In genomic region chr6:7086488-7086887, GRCh38 we compare ENCODE assay signal across 8 cellular contexts. TPM values are rescaled to one million over a fixed set of nuclear protein-coding genes. Genes with fewer than 3 reads are reported as not detected.
DNase-seq lines count a peak whose midpoint lies in the region; ATAC-seq, FAIRE-seq and TF ChIP-seq lines count a peak whose summit lies in the region.

No MANE protein-coding gene starts in this region.

- no peak for TF ChIP-seq POLR2A in HepG2 (IDR thresholded peaks at IDR 0.05; ENCODE audit: insufficient read depth in 1 of 2, low read depth in 2 of 2, low read length in 2 of 2)

- 59% methylated on average over 9 of the region's 9 CpGs for WGBS in liver
- 71% methylated on average over 9 of the region's 9 CpGs for WGBS in HepG2 (ENCODE audit: low lambda C conversion rate)

- FAIRE-seq in HepG2 (lab: Jason Lieb, UNC) = no peak

- no peaks in the 10 kb centered on the region for H4K20me1 ChIP-seq in HepG2 (ENCODE audit: insufficient read depth, low read length)

- H3K79me2 ChIP-seq in HepG2 (ENCODE audit: insufficient read depth, low read length) = no peaks in the 10 kb centered on the region

- TF ChIP-seq EP300 in HepG2 (IDR thresholded peaks at IDR 0.05; ENCODE audit: low read depth in 2 of 2, low read length in 2 of 2) (no peak), HepG2 (CRISPR knock-in tag; IDR thresholded peaks at IDR 0.05; ENCODE audit: borderline replicate concordance) (no peak)

- peak overlapping the region; percentile 17 to 19 for H3K27ac ChIP-seq in liver (ENCODE audit: low read depth in 1 of 2, low read length in 2 of 2)
- H3K27ac ChIP-seq in HepG2 (ENCODE audit: extremely low read length, insufficient read depth, low read length) = no peak overlapping the region

- H3K9ac ChIP-seq in liver (ENCODE audit: low read depth in 1 of 2, low read length in 2 of 2) = peak overlapping the region; percentile 2 to 72
- H3K9ac ChIP-seq in HepG2 (ENCODE audit: insufficient read depth, low read depth, low read length) = no peak overlapping the region

- POLR2A ChIA-PET in HepG2 (lab: Yijun Ruan, JAX) = no interaction called here

- H2AFZ ChIP-seq in HepG2 (ENCODE audit: low read length) = no peak overlapping the region

- BruUV-seq in HepG2 (replicated peaks; lab: Mats Ljungman, UMichigan) = no TSS peak

- H3K9me3 ChIP-seq in liver (ENCODE audit: control insufficient read depth in 4 of 4, low read length in 3 of 4) = no peaks in the 10 kb centered on the region
- no peaks in the 10 kb centered on the region for H3K9me3 ChIP-seq in HepG2 (ENCODE audit: low read length)

- TF ChIP-seq RAD21 in liver (IDR thresholded peaks at IDR 0.05) (peak; percentile 25 to 43), HepG2 (CRISPR knock-in tag; IDR thresholded peaks at IDR 0.05) (no peak)

- in situ Hi-C loops in HepG2 (cut with HindIII; ENCODE audit: extremely low pct_ligation_motif_present, low pct_unique_long_range_greater_than_20kb) = no loop called here

- TF ChIP-seq CTCF in liver (IDR thresholded peaks at IDR 0.05; ENCODE audit: low read depth, low read length, missing input control) (no peak), HepG2 (CRISPR knock-in tag; IDR thresholded peaks at IDR 0.05) (no peak), fibroblast of mammary gland (conservative IDR thresholded peaks at IDR 0.05; ENCODE audit: control insufficient read depth, insufficient read depth, low read depth, low read length) (peak; percentile 22)

- CTCF ChIA-PET in HepG2 (lab: Yijun Ruan, JAX; ENCODE audit: low intra/inter-chr PET ratio, low total read pairs) = no interaction called here

- no peak overlapping the region for H3K4me3 ChIP-seq in liver (ENCODE audit: low read depth in 1 of 3, low read length in 3 of 3)
- no peak overlapping the region for H3K4me3 ChIP-seq in HepG2 (replicated peaks in 1 of 3; ENCODE audit: insufficient read depth in 1 of 3, low read depth in 2 of 3, low read length in 3 of 3)
- H3K4me3 ChIP-seq in fibroblast of mammary gland (ENCODE audit: control insufficient read depth, low read depth, low read length) = peak overlapping the region; percentile 40
- H3K4me3 ChIP-seq in skeletal muscle cell (ENCODE audit: low read depth, low read length) = peak overlapping the region; percentile 27

- H3K4me1 ChIP-seq in liver (ENCODE audit: control insufficient read depth in 4 of 4, insufficient read depth in 4 of 4, low read length in 3 of 4) = peaks cover 0 to 9% (median 6%) of the 10 kb centered on the region in 4 donors
- peaks cover 13% of the 10 kb centered on the region for H3K4me1 ChIP-seq in HepG2 (ENCODE audit: insufficient read depth, low read length)

- no peak overlapping the region for H3K4me2 ChIP-seq in HepG2 (ENCODE audit: low read depth, low read length)

- DNase-seq in HepG2 (ENCODE audit: low spot score) = no peak
- DNase-seq in activated CD4-positive, alpha-beta T cell treated with anti-CD3 and anti-CD28 coated beads for 4 hours = peak; percentile 27 to 38
- peak; percentile 55 for DNase-seq in fibroblast of mammary gland (ENCODE audit: low read depth)
- no peak for DNase-seq in skeletal muscle cell (ENCODE audit: low read depth)
- DNase-seq in ecto neural progenitor cell (ENCODE audit: low spot score) = no peak
- DNase-seq in 8988T = no peak

- H3K27me3 ChIP-seq in liver (ENCODE audit: control insufficient read depth in 4 of 4, insufficient read depth in 4 of 4, low read length in 3 of 4) (no peaks in the 10 kb centered on the region), HepG2 (ENCODE audit: control insufficient read depth in 1 of 2, insufficient read depth in 2 of 2, low read length in 2 of 2) (peaks cover 0 to 11% of the 10 kb centered on the region in 2 experiments; a peak in 1 of 5 replicates)

- no peaks in the 10 kb centered on the region for H3K36me3 ChIP-seq in liver (ENCODE audit: control insufficient read depth in 4 of 4, insufficient read depth in 3 of 4, low read depth in 1 of 4, low read length in 3 of 4)
- H3K36me3 ChIP-seq in HepG2 (replicated peaks in 1 of 2; ENCODE audit: control insufficient read depth in 1 of 2, insufficient read depth in 2 of 2, low read length in 2 of 2) = no peaks in the 10 kb centered on the region

- intact Hi-C loops in HepG2 (cut with micrococcal nuclease; ENCODE audit: unreplicated experiment) = no loop called here

- no peak for ATAC-seq in HepG2
- ATAC-seq in HG03175 (IDR thresholded peaks at IDR 0.05; ENCODE audit: unreplicated experiment) = peak; percentile 57

TF ChIP-seq in liver, 16 proteins besides CTCF, POLR2A, EP300 and RAD21:
- TF ChIP-seq TAF1 (conservative IDR thresholded peaks at IDR 0.05) (no peak), YY1 (IDR thresholded peaks at IDR 0.05) (no peak), NR2F2 (IDR thresholded peaks at IDR 0.05) (no peak), FOXA2 (IDR thresholded peaks at IDR 0.05) (no peak), RXRA (IDR thresholded peaks at IDR 0.05) (no peak)

TF ChIP-seq in HepG2, 621 proteins besides CTCF, POLR2A, EP300 and RAD21:
- TF ChIP-seq ZNF563 (CRISPR knock-in tag; IDR thresholded peaks at IDR 0.05) (no peak), ZNF414 (CRISPR knock-in tag; IDR thresholded peaks at IDR 0.05) (no peak)

RNA-seq across cellular contexts. Expression of gene RREB1, which starts 21.3 kb away (rescaled TPM):
- 10 to 100 TPM; 22.8 to 28.9 TPM for total RNA-seq in liver
- 10 to 100 TPM; 10.1 to 11.8 TPM for polyA plus RNA-seq in liver
- 23.2 and 23.4 TPM in 2 replicates for total RNA-seq in HepG2 (2016; rRNA removed; fragmentation: Illumina TruSeq; extraction: Trizol)
- total RNA-seq in HepG2 (2016; cell fraction: cytosol; rRNA removed; fragmentation: Illumina TruSeq; extraction: Trizol; ENCODE audit: low read depth) = 62.4 and 75.9 TPM in 2 replicates
- 21.2 and 23.3 TPM in 2 replicates for total RNA-seq in HepG2 (2016; cell fraction: insoluble cytoplasmic fraction; rRNA removed; fragmentation: Illumina TruSeq; extraction: Trizol)
- total RNA-seq in HepG2 (2016; cell fraction: membrane; rRNA removed; fragmentation: Illumina TruSeq; extraction: Trizol) = 33.9 and 40.6 TPM in 2 replicates
- 50.2 and 60.1 TPM in 2 replicates for total RNA-seq in HepG2 (2016; cell fraction: nucleus; rRNA removed; fragmentation: Illumina TruSeq; extraction: Trizol)
- polyA plus RNA-seq in HepG2 (2011; rRNA removed) = 6.1 and 6.2 TPM in 2 replicates
- polyA plus RNA-seq in HepG2 (2011; cell fraction: cytosol; rRNA removed) = 3.7 and 4.4 TPM in 2 replicates
- polyA plus RNA-seq in HepG2 (2011; cell fraction: nucleus; rRNA removed) = 24.2 and 27.1 TPM in 2 replicates
- 19.5 and 19.9 TPM in 2 replicates for polyA plus RNA-seq in HepG2 (2012)
- polyA plus RNA-seq in HepG2 (2016; cell fraction: cytosol; fragmentation: Illumina TruSeq; extraction: Trizol; ENCODE audit: low read depth) = 0.71 and 1.1 TPM in 2 replicates
- polyA plus RNA-seq in HepG2 (2016; cell fraction: insoluble cytoplasmic fraction; fragmentation: Illumina TruSeq; extraction: Trizol; ENCODE audit: low read depth) = 12.3 and 15.5 TPM in 2 replicates
- 1.6 and 2.2 TPM in 2 replicates for polyA plus RNA-seq in HepG2 (2016; cell fraction: membrane; fragmentation: Illumina TruSeq; extraction: Trizol; ENCODE audit: low read depth)
- polyA plus RNA-seq in HepG2 (2016; cell fraction: nucleus; fragmentation: Illumina TruSeq; extraction: Trizol; ENCODE audit: insufficient read depth, low read depth) = 45.7 and 47.4 TPM in 2 replicates
- polyA minus RNA-seq in HepG2 (2011; rRNA and poly(A)+ RNA removed; ENCODE audit: low replicate concordance) = 33.6 and 65.0 TPM in 2 replicates
- polyA minus RNA-seq in HepG2 (2011; cell fraction: cytosol; rRNA and poly(A)+ RNA removed) = 27.1 and 37.4 TPM in 2 replicates
- polyA minus RNA-seq in HepG2 (2011; cell fraction: nucleus; rRNA and poly(A)+ RNA removed) = 65.6 and 67.6 TPM in 2 replicates

Comparison
In these comparisons a context has a peak if more than half of its experiments do, and no peak if none do; other contexts are left out.
1. H3K4me3 ChIP-seq: peak in fibroblast of mammary gland (single experiment) and skeletal muscle cell (single experiment); none in liver (0 of 3) and HepG2 (0 of 3).
2. DNase-seq: peak in activated CD4-positive, alpha-beta T cell treated with anti-CD3 and anti-CD28 coated beads for 4 hours (2 of 2) and fibroblast of mammary gland (single experiment); none in HepG2 (single experiment), skeletal muscle cell (single experiment), ecto neural progenitor cell (single experiment) and 8988T (single experiment).